ENCODE assay signal across 8 cellular contexts in the genomic region with DNA sequence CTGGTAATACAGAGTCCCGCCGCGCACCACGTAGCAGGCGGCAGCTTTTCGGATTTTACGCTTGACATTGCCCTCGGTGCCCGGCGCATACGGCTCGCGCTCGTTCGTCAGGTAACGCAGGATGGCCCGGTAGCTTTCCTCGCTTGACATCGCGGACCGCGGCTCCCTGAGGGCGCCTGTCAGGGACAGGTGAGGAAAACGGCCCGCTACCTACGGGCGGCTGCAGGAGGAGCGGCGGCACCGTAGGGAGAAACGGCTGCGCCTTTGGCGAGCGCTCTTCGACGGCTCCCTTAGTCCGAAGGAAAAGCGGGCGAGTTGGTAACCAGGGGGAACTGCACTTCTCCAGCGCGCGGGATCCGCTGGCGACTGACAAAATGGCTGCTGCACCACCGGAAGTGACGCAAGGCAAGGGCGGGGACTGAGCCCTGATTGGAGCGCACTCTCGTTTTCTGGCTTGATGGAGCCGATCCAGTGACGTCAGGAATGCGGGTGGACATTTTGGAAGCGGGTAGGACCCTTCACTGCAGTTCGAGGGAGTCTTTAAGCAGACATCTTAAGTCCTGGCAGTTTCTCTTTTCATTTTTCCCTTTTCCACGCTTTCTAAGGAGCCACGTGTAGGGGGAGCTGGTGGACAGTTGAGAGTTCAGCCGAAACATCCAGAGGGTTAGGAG. TPM values are rescaled to one million over a fixed set of nuclear protein-coding genes. Genes with fewer than 3 reads are reported as not detected.
DNase-seq lines count a peak whose midpoint lies in the region; ATAC-seq, FAIRE-seq and TF ChIP-seq lines count a peak whose summit lies in the region.

A gene with protein sequence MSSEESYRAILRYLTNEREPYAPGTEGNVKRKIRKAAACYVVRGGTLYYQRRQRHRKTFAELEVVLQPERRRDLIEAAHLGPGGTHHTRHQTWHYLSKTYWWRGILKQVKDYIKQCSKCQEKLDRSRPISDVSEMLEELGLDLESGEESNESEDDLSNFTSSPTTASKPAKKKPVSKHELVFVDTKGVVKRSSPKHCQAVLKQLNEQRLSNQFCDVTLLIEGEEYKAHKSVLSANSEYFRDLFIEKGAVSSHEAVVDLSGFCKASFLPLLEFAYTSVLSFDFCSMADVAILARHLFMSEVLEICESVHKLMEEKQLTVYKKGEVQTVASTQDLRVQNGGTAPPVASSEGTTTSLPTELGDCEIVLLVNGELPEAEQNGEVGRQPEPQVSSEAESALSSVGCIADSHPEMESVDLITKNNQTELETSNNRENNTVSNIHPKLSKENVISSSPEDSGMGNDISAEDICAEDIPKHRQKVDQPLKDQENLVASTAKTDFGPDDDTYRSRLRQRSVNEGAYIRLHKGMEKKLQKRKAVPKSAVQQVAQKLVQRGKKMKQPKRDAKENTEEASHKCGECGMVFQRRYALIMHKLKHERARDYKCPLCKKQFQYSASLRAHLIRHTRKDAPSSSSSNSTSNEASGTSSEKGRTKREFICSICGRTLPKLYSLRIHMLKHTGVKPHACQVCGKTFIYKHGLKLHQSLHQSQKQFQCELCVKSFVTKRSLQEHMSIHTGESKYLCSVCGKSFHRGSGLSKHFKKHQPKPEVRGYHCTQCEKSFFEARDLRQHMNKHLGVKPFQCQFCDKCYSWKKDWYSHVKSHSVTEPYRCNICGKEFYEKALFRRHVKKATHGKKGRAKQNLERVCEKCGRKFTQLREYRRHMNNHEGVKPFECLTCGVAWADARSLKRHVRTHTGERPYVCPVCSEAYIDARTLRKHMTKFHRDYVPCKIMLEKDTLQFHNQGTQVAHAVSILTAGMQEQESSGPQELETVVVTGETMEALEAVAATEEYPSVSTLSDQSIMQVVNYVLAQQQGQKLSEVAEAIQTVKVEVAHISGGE (minus strand): TSS at position 368 of the 671 bp plus-strand sequence. CDS start 218 bp downstream, at position 150.

- H3K4me1 ChIP-seq in H9 (ENCODE audit: insufficient read depth, low read length), result no peaks in the 10 kb centered on the region
- peaks cover 7 to 28% (median 12%) of the 10 kb centered on the region in 3 donors for H3K4me1 ChIP-seq in pancreas

- in situ Hi-C loops in G401 (cut with HindIII; ENCODE audit: low sequenced_read_pairs), result no loop called here

- peak; percentile 94 for FAIRE-seq in pancreas (lab: Jason Lieb, UNC)

- no peak within 1 kb of the TSS for H2AFZ ChIP-seq in H9 (ENCODE audit: low read length)

- H3K79me1 ChIP-seq in H9 (ENCODE audit: insufficient read depth, low read depth, low read length, poor library complexity, severe bottlenecking), result no peaks in the 10 kb centered on the region

- H3K36me3 Mint-ChIP-seq in H9 (ENCODE audit: insufficient read depth in 1 of 3, low read depth in 3 of 3), result peaks cover 23 to 28% (median 26%) of the 10 kb centered on the region in 3 experiments
- peaks cover 20% of the 10 kb centered on the region for H3K36me3 Mint-ChIP-seq in type B pancreatic cell

- no peak within 1 kb of the TSS for H3K27ac ChIP-seq in H9 (ENCODE audit: insufficient read length, low read depth, low read length)
- peak within 1 kb of the TSS; percentile 88 to 97 (median 96) for H3K27ac ChIP-seq in pancreas

- H3K4me3 Mint-ChIP-seq in H9 (peak within 1 kb of the TSS; percentile 93 to 94), type B pancreatic cell (peak within 1 kb of the TSS; percentile 95)

- peak within 1 kb of the TSS; percentile 77 for H3K14ac ChIP-seq in H9 (ENCODE audit: insufficient read depth, low read length)

- WGBS in H9 (ENCODE audit: extremely low coverage, insufficient read length, low lambda C conversion rate), result no CpG with 5 or more reads among the region's 57 CpGs
- WGBS in pancreas, 2 donors, result 0% methylated on average over 57 of the region's 57 CpGs

- no peak within 1 kb of the TSS for H4K8ac ChIP-seq in H9 (replicated peaks; ENCODE audit: insufficient read length, low read depth, low read length)

- H3K9me3 Mint-ChIP-seq in H9, result no peaks in the 10 kb centered on the region
- H3K9me3 Mint-ChIP-seq in type B pancreatic cell, result no peaks in the 10 kb centered on the region

- no peak within 1 kb of the TSS for H3K4ac ChIP-seq in H9 (ENCODE audit: low read depth, low read length)

- peak within 1 kb of the TSS; percentile 83 for H3K18ac ChIP-seq in H9 (ENCODE audit: insufficient read length, low read depth, low read length)

- TF ChIP-seq POLR2A in NB4 (IDR thresholded peaks at IDR 0.05; ENCODE audit: extremely low read depth, insufficient read length), result peak; percentile 69

- H3K56ac ChIP-seq in H9 (ENCODE audit: insufficient read length, low read depth, low read length), result no peak within 1 kb of the TSS

- peak within 1 kb of the TSS; percentile 44 for H3K4me2 ChIP-seq in H9 (ENCODE audit: insufficient read depth, insufficient read length, low read length)

- H3K27me3 Mint-ChIP-seq in H9 (ENCODE audit: low read depth) (peaks cover 1% of the 10 kb centered on the region; the same call in 1 of the 2 replicates), type B pancreatic cell (peaks cover 3% of the 10 kb centered on the region)

- H2AK5ac ChIP-seq in H9 (ENCODE audit: insufficient read length, low read length), result no peak within 1 kb of the TSS

- no peak within 1 kb of the TSS for H3T11ph ChIP-seq in H9 (ENCODE audit: low read length)

- H3K23me2 ChIP-seq in H9 (ENCODE audit: insufficient read length, low read depth, low read length, poor library complexity, severe bottlenecking), result no peaks in the 10 kb centered on the region

- H3K27ac Mint-ChIP-seq in H9 (peak within 1 kb of the TSS; percentile 93 to 98 (median 97)), type B pancreatic cell (peak within 1 kb of the TSS; percentile 98)

- no peak within 1 kb of the TSS for H2BK15ac ChIP-seq in H9 (ENCODE audit: low read depth, low read length)

- H4K5ac ChIP-seq in H9 (ENCODE audit: insufficient read length, low read depth, low read length), result no peak within 1 kb of the TSS

- H3K9ac ChIP-seq in H9 (ENCODE audit: extremely low read depth, insufficient read length, low read length), result peak within 1 kb of the TSS; percentile 83

- H3K9me3 ChIP-seq in H9 (ENCODE audit: control insufficient read depth, low read depth, low read length) (no peaks in the 10 kb centered on the region), pancreas (no peaks in the 10 kb centered on the region)

- H3K36me3 ChIP-seq in pancreas, result peaks cover 0 to 19% (median 11%) of the 10 kb centered on the region in 3 donors

- intact Hi-C loops in pancreas (cut with DNase I), result no loop called here

- peak; percentile 65 for TF ChIP-seq CTCF in H9 (conservative IDR thresholded peaks at IDR 0.05)
- peak; percentile 45 for TF ChIP-seq CTCF in NB4 (IDR thresholded peaks at IDR 0.05; ENCODE audit: low read depth, low read length)
- TF ChIP-seq CTCF in pancreas (IDR thresholded peaks at IDR 0.05), result peak in 1 of 4 donors; percentile 16
- TF ChIP-seq CTCF in type B pancreatic cell (conservative IDR thresholded peaks at IDR 0.05), result peak; percentile 69

- no peak within 1 kb of the TSS for H2BK120ac ChIP-seq in H9 (ENCODE audit: low read depth, low read length, poor library complexity, severe bottlenecking)

- H3K79me2 ChIP-seq in H9 (ENCODE audit: insufficient read depth, low read length), result peaks cover 11% of the 10 kb centered on the region; the same call in 1 of the 2 replicates

- no peaks in the 10 kb centered on the region for H4K20me1 ChIP-seq in H9 (ENCODE audit: control insufficient read depth, insufficient read depth, insufficient read length)

- H3K27me3 ChIP-seq in H9 (ENCODE audit: insufficient read depth, low read length) (no peaks in the 10 kb centered on the region), pancreas (no peaks in the 10 kb centered on the region)

- ATAC-seq in pancreas, result peak; percentile 85 to 91 (median 88)

- H3K23ac ChIP-seq in H9 (ENCODE audit: insufficient read length, low read depth, low read length), result no peak within 1 kb of the TSS

- H3K4me3 ChIP-seq in NB4 (ENCODE audit: low read depth, low read length), result peak within 1 kb of the TSS; percentile 79
- peak within 1 kb of the TSS; percentile 70 to 98 (median 94) for H3K4me3 ChIP-seq in pancreas

- H2BK20ac ChIP-seq in H9 (ENCODE audit: low read depth, low read length, poor library complexity, severe bottlenecking), result no peak within 1 kb of the TSS

- H2BK5ac ChIP-seq in H9 (ENCODE audit: insufficient read length, low read length), result no peak within 1 kb of the TSS

- no peak within 1 kb of the TSS for H2BK12ac ChIP-seq in H9 (ENCODE audit: insufficient read length, low read depth, low read length)

- DNase-seq in G401 (ENCODE audit: low spot score), result peak; percentile 100
- DNase-seq in H9, result peak; percentile 99
- peak; percentile 99 for DNase-seq in NB4 (ENCODE audit: low read depth)
- peak; percentile 99 for DNase-seq in activated effector memory CD4-positive, alpha-beta T cell treated with Interleukin-2 at 50 U/mL for 16 hours
- peak; percentile 100 for DNase-seq in globus pallidus (ENCODE audit: low spot score)
- peak; percentile 98 to 100 (median 99) for DNase-seq in pancreas
- DNase-seq in type B pancreatic cell (ENCODE audit: extremely low spot score, unreplicated experiment), result peak; percentile 99
- no peak for DNase-seq in NCI-H2107 treated with DMSO at 0.1 percent for 48 hours (lab: John Stamatoyannopoulos, UW; ENCODE audit: unreplicated experiment)

- H4K91ac ChIP-seq in H9 (ENCODE audit: insufficient read length, low read depth, low read length), result no peak within 1 kb of the TSS

- peaks cover 14 to 23% of the 10 kb centered on the region in 2 experiments for H3K4me1 Mint-ChIP-seq in H9
- H3K4me1 Mint-ChIP-seq in type B pancreatic cell (ENCODE audit: unreplicated experiment), result peaks cover 28% of the 10 kb centered on the region

RNA-seq across cellular contexts. Expression of the gene that starts here (rescaled TPM):
- 16.9 and 20.0 TPM in 2 replicates for total RNA-seq in G401 (2014; rRNA removed; shearing (Covaris generic))
- total RNA-seq in H9 (2021) (14.8 and 15.8 TPM in 2 replicates), pancreas (10 to 100 TPM in 1 of 6 donors, 1 to 10 TPM in 5; 5.4 to 11.0 (median 7.7) TPM), type B pancreatic cell (ENCODE audit: low replicate concordance) (15.4 and 18.4 TPM in 2 replicates)
- 1 to 10 TPM; 4.5 to 6.8 TPM for polyA plus RNA-seq in pancreas
